ENCODE assay signal across 18 cellular contexts in the genomic region with DNA sequence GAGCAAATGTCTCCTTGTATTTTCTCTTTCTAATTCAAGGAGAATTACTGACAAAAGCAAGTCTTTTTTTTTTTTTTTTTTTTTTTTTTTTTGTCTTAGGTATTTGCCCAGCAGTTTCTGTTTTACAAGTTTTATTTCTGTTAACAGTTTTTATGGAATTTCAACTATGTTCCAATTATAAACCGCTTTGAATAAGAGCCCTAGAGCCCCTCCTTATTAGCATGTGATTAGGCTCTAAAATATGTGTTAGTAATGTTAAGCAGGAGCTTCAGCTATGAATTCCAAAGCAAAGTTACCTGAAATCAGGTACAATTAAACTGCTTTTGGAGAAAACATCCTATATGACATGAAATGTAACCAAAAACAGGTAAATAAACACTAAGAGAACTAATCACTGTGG.
DNase-seq lines count a peak whose midpoint lies in the region; ATAC-seq, FAIRE-seq and TF ChIP-seq lines count a peak whose summit lies in the region.
"Had no signal": no experiment of that assay in that cellular context is flagged by ENCODE, and none has a peak within 500 bp of the region (broad histone marks: within the 10 kb centered on the region; RNA-seq: fewer than 3 reads in every experiment).

No MANE protein-coding gene starts in this region.

- H3K27me3 Mint-ChIP-seq in astrocyte (ENCODE audit: low read depth, unreplicated experiment) (no peaks in the 10 kb centered on the region), type B pancreatic cell (peaks cover 6% of the 10 kb centered on the region)
- H3K27me3 Mint-ChIP-seq: B cell; CD4-positive, alpha-beta T cell had no signal

- H3K9me2 ChIP-seq in neural cell (ENCODE audit: insufficient read depth, low read length) = no peaks in the 10 kb centered on the region

- no peak overlapping the region for H3K27ac Mint-ChIP-seq in astrocyte (ENCODE audit: unreplicated experiment)
- no peak overlapping the region for H3K27ac Mint-ChIP-seq in type B pancreatic cell
- H3K27ac Mint-ChIP-seq: B cell; CD4-positive, alpha-beta T cell had no signal

- peaks cover 85% of the 10 kb centered on the region; the same call in 1 of the 2 replicates for H3K36me3 ChIP-seq in HUES6 (ENCODE audit: control insufficient read depth, insufficient read depth, low read length)
- no peaks in the 10 kb centered on the region for H3K36me3 ChIP-seq in astrocyte (ENCODE audit: insufficient read depth, low read length)
- peaks cover 2% of the 10 kb centered on the region; the same call in 1 of the 2 replicates for H3K36me3 ChIP-seq in iPS DF 6.9 (ENCODE audit: control insufficient read depth, insufficient read depth, low read length)
- H3K36me3 ChIP-seq in neural cell (ENCODE audit: insufficient read depth, low read length) = no peaks in the 10 kb centered on the region
- H3K36me3 ChIP-seq: MG63 had no signal

- H3K9me3 ChIP-seq in HUES6 (ENCODE audit: control insufficient read depth, insufficient read depth, low read depth, low read length) (peaks cover 2% of the 10 kb centered on the region; the same call in 1 of the 2 replicates), astrocyte (ENCODE audit: insufficient read depth, low read depth, low read length) (no peaks in the 10 kb centered on the region), iPS DF 6.9 (ENCODE audit: control insufficient read depth, insufficient read depth, low read length) (no peaks in the 10 kb centered on the region), neural cell (ENCODE audit: low read length) (no peaks in the 10 kb centered on the region)
- H3K9me3 ChIP-seq: MG63 had no signal

- TF ChIP-seq EP300 in neural cell (conservative IDR thresholded peaks at IDR 0.05; ENCODE audit: poor library complexity, severe bottlenecking) = no peak

- peaks cover 9% of the 10 kb centered on the region for H3F3A ChIP-seq in neural cell (ENCODE audit: insufficient read depth, low read length, poor library complexity, severe bottlenecking)

- no peak overlapping the region for H3K9ac ChIP-seq in HUES6 (ENCODE audit: low read length)
- H3K9ac ChIP-seq in astrocyte (ENCODE audit: low read length) = no peak overlapping the region
- no peak overlapping the region for H3K9ac ChIP-seq in neural cell (ENCODE audit: low read length)

- H3K4me1 Mint-ChIP-seq in astrocyte (ENCODE audit: low read depth, unreplicated experiment) (no peaks in the 10 kb centered on the region), type B pancreatic cell (ENCODE audit: unreplicated experiment) (peaks cover 8% of the 10 kb centered on the region)
- H3K4me1 Mint-ChIP-seq: B cell had no signal

- no peak for ATAC-seq in HG03460 (IDR thresholded peaks at IDR 0.05; ENCODE audit: unreplicated experiment)
- ATAC-seq: HepG2, SK-N-SH treated with all-trans-retinoic acid at 6 μM for 48 hours had no signal

- TF ChIP-seq CTCF in astrocyte (IDR thresholded peaks at IDR 0.05; ENCODE audit: insufficient read depth, low read depth, low read length) (no peak), neural cell (IDR thresholded peaks at IDR 0.05; ENCODE audit: poor library complexity, severe bottlenecking) (no peak), type B pancreatic cell (conservative IDR thresholded peaks at IDR 0.05) (no peak)

- peak; percentile 4 for DNase-seq in astrocyte (ENCODE audit: low read depth)
- DNase-seq in iPS DF 6.9 (ENCODE audit: low read depth, low spot score) = no peak
- DNase-seq in type B pancreatic cell (ENCODE audit: extremely low spot score, unreplicated experiment) = no peak
- no peak for DNase-seq in stimulated activated naive CD4-positive, alpha-beta T cell (lab: John Stamatoyannopoulos, UW)
- DNase-seq in Kasumi-1 (lab: John Stamatoyannopoulos, UW) = no peak
- DNase-seq: CD4-positive, alpha-beta T cell; HCEC 1CT; MG63; NCI-H1092 treated with DMSO at 0.1 percent for 48 hours; NCI-H2227 treated with DMSO at 0.1 percent for 48 hours; NCI-H524; SHP77 had no signal

- H3K27ac ChIP-seq in HUES6 (ENCODE audit: low read depth, low read length) (0 out of 2 replicates have a peak overlapping the region, but pooled peaks have one; percentile 55), astrocyte (ENCODE audit: low read depth, low read length) (no peak overlapping the region), iPS DF 6.9 (ENCODE audit: low read length) (no peak overlapping the region), neural cell (ENCODE audit: low read length) (peak overlapping the region; percentile 64)

- H3K4me1 ChIP-seq in HUES6 (ENCODE audit: control insufficient read depth, insufficient read depth, low read length) = peaks cover 32% of the 10 kb centered on the region
- no peaks in the 10 kb centered on the region for H3K4me1 ChIP-seq in astrocyte (ENCODE audit: insufficient read depth, low read length)
- no peaks in the 10 kb centered on the region for H3K4me1 ChIP-seq in iPS DF 6.9 (ENCODE audit: control insufficient read depth, insufficient read depth, low read length)

- no CpG with 5 or more reads among the region's 1 CpG for WGBS in iPS DF 6.9 (ENCODE audit: insufficient coverage, insufficient read length)

- H3K79me2 ChIP-seq in astrocyte (ENCODE audit: insufficient read depth, low read length) = no peaks in the 10 kb centered on the region
- no peaks in the 10 kb centered on the region for H3K79me2 ChIP-seq in neural cell (replicated peaks; ENCODE audit: insufficient read depth, low read length)

- FAIRE-seq in astrocyte (lab: Jason Lieb, UNC) = no peak
- FAIRE-seq: HepG2 had no signal

- H3K9me3 Mint-ChIP-seq in astrocyte (ENCODE audit: unreplicated experiment) (peaks cover 2% of the 10 kb centered on the region), type B pancreatic cell (no peaks in the 10 kb centered on the region)

- no peak for TF ChIP-seq RAD21 in neural cell (conservative IDR thresholded peaks at IDR 0.05)

- H2AFZ ChIP-seq in astrocyte (ENCODE audit: low read depth, low read length) (no peak overlapping the region), neural cell (ENCODE audit: low read depth, low read length) (no peak overlapping the region)

- H3K4me2 ChIP-seq in astrocyte (ENCODE audit: low read length) (no peak overlapping the region), neural cell (ENCODE audit: low read length) (no peak overlapping the region)

- H3K27me3 ChIP-seq in HUES6 (ENCODE audit: control insufficient read depth, insufficient read depth, low read length) (no peaks in the 10 kb centered on the region), astrocyte (ENCODE audit: insufficient read depth, low read length) (no peaks in the 10 kb centered on the region), iPS DF 6.9 (ENCODE audit: control insufficient read depth, insufficient read depth, low read length) (no peaks in the 10 kb centered on the region), neural cell (ENCODE audit: insufficient read depth, low read depth, low read length) (no peaks in the 10 kb centered on the region)
- H3K27me3 ChIP-seq: MG63 had no signal

- H3K4me3 ChIP-seq in HUES6 (ENCODE audit: low read depth, low read length) = peak overlapping the region; percentile 52
- no peak overlapping the region for H3K4me3 ChIP-seq in astrocyte (ENCODE audit: insufficient read depth, low read depth, low read length)
- peak overlapping the region; percentile 20; the same call in 1 of the 2 replicates for H3K4me3 ChIP-seq in iPS DF 6.9 (ENCODE audit: low read length)
- no peak overlapping the region for H3K4me3 ChIP-seq in neural cell (ENCODE audit: low read length)
- H3K4me3 ChIP-seq: MG63 had no signal

- H3K36me3 Mint-ChIP-seq in astrocyte (ENCODE audit: low read depth, unreplicated experiment) (no peaks in the 10 kb centered on the region), type B pancreatic cell (no peaks in the 10 kb centered on the region)

- no peak overlapping the region for H3K4me3 Mint-ChIP-seq in astrocyte (ENCODE audit: unreplicated experiment)
- no peak overlapping the region for H3K4me3 Mint-ChIP-seq in type B pancreatic cell
- H3K4me3 Mint-ChIP-seq: B cell; CD4-positive, alpha-beta T cell had no signal

- H4K20me1 ChIP-seq in astrocyte (ENCODE audit: insufficient read depth, low read length) = no peaks in the 10 kb centered on the region
- H4K20me1 ChIP-seq in neural cell (ENCODE audit: insufficient read depth) = no peaks in the 10 kb centered on the region

TF ChIP-seq in neural cell, 6 proteins besides CTCF, POLR2A, EP300 and RAD21:
- TF ChIP-seq EZH2 (IDR thresholded peaks at IDR 0.05; ENCODE audit: borderline replicate concordance, insufficient read depth, low read length, poor library complexity, severe bottlenecking) (no peak), TAF1 (IDR thresholded peaks at IDR 0.05; ENCODE audit: low read depth) (no peak), SMC3 (conservative IDR thresholded peaks at IDR 0.05; ENCODE audit: poor library complexity) (no peak), POLR2AphosphoS5 (IDR thresholded peaks at IDR 0.05) (no peak)
TF ChIP-seq in neural cell: peak in this region for 0.

Comparison
In these comparisons a context has a peak if more than half of its experiments do, and no peak if none do; other contexts are left out.
1. H3K27ac ChIP-seq: peak in HUES6 (single experiment) and neural cell (single experiment); none in astrocyte (single experiment) and iPS DF 6.9 (single experiment).
2. H3K4me3 ChIP-seq: peak in HUES6 (single experiment) and iPS DF 6.9 (single experiment); none in astrocyte (single experiment) and neural cell (single experiment).